Comparison of ENCODE assay signal across 1 cellular context in the genomic region with DNA sequence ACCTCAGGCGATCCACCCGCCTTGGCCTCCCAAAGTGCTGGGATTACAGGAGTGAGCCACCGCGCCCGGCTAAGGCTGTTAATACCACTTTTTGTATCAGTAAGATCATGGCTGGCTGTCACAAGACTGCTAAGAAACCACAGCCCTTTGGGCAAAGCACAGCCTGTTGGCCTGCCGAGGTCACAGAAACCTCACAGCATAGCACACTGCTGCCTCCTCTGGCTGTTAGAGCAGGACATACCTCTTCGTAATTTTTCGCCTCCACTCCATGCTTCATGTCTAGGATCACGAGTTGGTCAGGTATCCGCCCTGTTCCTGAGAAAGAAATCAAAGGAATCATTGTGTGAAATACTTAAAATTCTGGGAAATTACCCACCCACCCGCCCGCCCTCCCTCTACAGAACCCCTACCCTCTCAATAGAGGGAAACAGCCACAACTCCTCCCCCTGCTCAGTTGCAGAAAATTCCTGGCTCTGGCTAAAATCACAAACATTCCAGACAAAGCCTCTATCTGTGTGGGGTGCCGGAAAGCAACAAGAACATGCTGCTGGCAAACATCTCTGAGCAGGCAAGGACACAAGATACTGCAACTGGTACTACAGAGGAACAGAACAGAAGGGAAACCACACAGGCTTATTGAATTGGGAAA.
TF ChIP-seq lines count a peak whose summit lies in the region.

No MANE protein-coding gene starts in this region.

TF ChIP-seq in HepG2, 621 proteins besides CTCF, POLR2A, EP300 and RAD21 (continued from another document and continues in another):
- TF ChIP-seq, protein P1, sequence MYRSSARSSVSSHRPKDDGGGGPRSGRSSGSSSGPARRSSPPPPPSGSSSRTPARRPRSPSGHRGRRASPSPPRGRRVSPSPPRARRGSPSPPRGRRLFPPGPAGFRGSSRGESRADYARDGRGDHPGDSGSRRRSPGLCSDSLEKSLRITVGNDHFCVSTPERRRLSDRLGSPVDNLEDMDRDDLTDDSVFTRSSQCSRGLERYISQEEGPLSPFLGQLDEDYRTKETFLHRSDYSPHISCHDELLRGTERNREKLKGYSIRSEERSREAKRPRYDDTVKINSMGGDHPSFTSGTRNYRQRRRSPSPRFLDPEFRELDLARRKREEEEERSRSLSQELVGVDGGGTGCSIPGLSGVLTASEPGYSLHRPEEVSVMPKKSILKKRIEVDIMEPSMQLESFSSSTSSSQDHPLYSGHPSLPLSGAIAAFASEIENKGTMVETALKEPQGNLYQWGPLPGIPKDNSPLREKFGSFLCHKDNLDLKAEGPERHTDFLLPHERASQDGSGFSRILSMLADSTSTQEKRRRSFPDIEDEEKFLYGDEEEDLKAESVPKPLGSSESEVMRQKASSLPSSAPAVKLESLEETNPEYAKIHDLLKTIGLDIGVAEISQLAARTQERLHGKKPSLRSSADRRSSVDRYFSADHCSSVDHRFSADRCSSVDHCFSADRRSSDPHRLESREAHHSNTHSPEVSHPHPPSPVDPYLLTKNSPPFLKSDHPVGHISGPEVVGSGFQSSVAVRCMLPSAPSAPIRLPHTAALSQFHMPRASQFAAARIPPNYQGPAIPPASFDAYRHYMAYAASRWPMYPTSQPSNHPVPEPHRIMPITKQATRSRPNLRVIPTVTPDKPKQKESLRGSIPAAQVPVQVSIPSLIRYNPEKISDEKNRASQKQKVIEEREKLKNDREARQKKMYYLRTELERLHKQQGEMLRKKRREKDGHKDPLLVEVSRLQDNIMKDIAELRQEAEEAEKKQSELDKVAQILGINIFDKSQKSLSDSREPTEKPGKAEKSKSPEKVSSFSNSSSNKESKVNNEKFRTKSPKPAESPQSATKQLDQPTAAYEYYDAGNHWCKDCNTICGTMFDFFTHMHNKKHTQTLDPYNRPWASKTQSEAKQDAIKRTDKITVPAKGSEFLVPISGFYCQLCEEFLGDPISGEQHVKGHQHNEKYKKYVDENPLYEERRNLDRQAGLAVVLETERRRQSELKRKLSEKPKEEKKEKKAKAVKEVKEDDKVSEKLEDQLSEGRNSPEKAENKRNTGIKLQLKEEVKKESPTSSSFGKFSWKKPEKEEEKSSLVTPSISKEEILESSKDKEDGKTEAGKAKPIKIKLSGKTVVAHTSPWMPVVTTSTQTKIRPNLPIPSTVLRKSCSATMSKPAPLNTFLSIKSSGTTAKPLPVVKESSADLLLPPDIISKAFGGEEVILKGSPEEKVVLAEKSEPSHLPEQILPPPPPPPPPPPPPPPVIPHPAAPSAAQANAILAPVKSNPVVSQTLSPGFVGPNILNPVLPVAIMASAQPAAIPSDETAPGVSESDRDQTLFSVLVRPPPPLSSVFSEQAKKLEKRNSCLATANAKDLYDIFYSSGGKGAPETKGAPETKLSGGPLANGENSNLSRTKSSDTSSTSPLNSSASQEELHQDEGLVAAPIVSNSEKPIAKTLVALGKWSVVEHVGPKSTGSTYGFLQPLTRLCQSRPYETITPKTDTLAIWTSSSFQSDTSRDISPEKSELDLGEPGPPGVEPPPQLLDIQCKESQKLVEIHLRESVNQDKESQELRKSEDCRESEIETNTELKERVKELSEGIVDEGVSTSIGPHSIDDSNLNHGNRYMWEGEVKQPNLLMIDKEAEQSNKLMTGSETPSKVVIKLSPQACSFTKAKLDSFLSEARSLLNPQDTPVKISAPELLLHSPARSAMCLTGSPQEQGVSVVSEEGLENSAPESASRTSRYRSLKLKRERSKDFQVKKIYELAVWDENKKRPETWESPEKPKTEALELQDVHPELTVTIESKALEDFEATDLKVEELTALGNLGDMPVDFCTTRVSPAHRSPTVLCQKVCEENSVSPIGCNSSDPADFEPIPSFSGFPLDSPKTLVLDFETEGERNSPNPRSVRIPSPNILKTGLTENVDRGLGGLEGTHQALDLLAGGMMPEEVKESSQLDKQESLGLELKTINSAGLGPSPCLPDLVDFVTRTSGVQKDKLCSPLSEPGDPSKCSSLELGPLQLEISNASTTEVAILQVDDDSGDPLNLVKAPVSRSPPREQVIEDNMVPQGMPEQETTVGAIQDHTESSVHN (CRISPR knock-in tag; IDR thresholded peaks at IDR 0.05), result 0 out of 2 replicates have a peak, but pooled peaks have one; percentile 30
- TF ChIP-seq KDM3A (CRISPR knock-in tag; IDR thresholded peaks at IDR 0.05; ENCODE audit: low read depth) (no peak), HOXA9 (CRISPR knock-in tag; IDR thresholded peaks at IDR 0.05; ENCODE audit: borderline replicate concordance) (no peak), MAFK (conservative IDR thresholded peaks at IDR 0.05 in 1 of 2, IDR thresholded peaks at IDR 0.05 in 1 of 2; ENCODE audit: low read length in 2 of 2) (no peak), RXRA (CRISPR knock-in tag; IDR thresholded peaks at IDR 0.05) (peak; percentile 53; the same call in 1 of the 2 replicates), ZNF878 (CRISPR knock-in tag; IDR thresholded peaks at IDR 0.05) (no peak), ARHGAP35 (CRISPR knock-in tag; IDR thresholded peaks at IDR 0.05; ENCODE audit: borderline replicate concordance) (no peak), HNRNPH1 (optimal IDR thresholded peaks at IDR 0.05; ENCODE audit: low read depth, low read length) (no peak), ZNF792 (CRISPR knock-in tag; IDR thresholded peaks at IDR 0.05) (peak; percentile 98), RFXANK (CRISPR knock-in tag; IDR thresholded peaks at IDR 0.05) (no peak), ZBTB21 (CRISPR knock-in tag; IDR thresholded peaks at IDR 0.05) (peak; percentile 35; the same call in 1 of the 2 replicates), KLF12 (CRISPR knock-in tag; IDR thresholded peaks at IDR 0.05; ENCODE audit: borderline replicate concordance) (no peak), ZNF777 (CRISPR knock-in tag; IDR thresholded peaks at IDR 0.05) (no peak), NR2C2 (CRISPR knock-in tag; IDR thresholded peaks at IDR 0.05; ENCODE audit: borderline replicate concordance) (no peak), SP5 (CRISPR knock-in tag; IDR thresholded peaks at IDR 0.05; ENCODE audit: borderline replicate concordance, low read depth) (peak; percentile 71; the same call in 1 of the 2 replicates), SOX13 (IDR thresholded peaks at IDR 0.05) (no peak), SOX13 (CRISPR knock-in tag; conservative IDR thresholded peaks at IDR 0.05 in 1 of 2, IDR thresholded peaks at IDR 0.05 in 1 of 2) (peak in 1 of 2 experiments; percentile 66; a peak in 2 of 4 replicates), ZNF331 (CRISPR knock-in tag; IDR thresholded peaks at IDR 0.05) (peak; percentile 84; the same call in 1 of the 2 replicates), HIVEP1 (CRISPR knock-in tag; IDR thresholded peaks at IDR 0.05) (no peak), MXI1 (IDR thresholded peaks at IDR 0.05; ENCODE audit: borderline replicate concordance, low read depth, low read length) (peak; percentile 18; the same call in 1 of the 3 replicates), ZNF549 (CRISPR knock-in tag; IDR thresholded peaks at IDR 0.05) (no peak), HNF4A (CRISPR knock-in tag; IDR thresholded peaks at IDR 0.05) (no peak), ZNF761 (CRISPR knock-in tag; conservative IDR thresholded peaks at IDR 0.05) (no peak), KLF16 (CRISPR knock-in tag; IDR thresholded peaks at IDR 0.05) (no peak), POLR2G (IDR thresholded peaks at IDR 0.05; ENCODE audit: low read depth, low read length) (peak; percentile 54), KMT2B (CRISPR knock-in tag; IDR thresholded peaks at IDR 0.05) (0 out of 2 replicates have a peak, but pooled peaks have one; percentile 23), SOX5 (CRISPR knock-in tag; IDR thresholded peaks at IDR 0.05; ENCODE audit: borderline replicate concordance) (peak; percentile 59; the same call in 1 of the 2 replicates), ETV5 (CRISPR knock-in tag; IDR thresholded peaks at IDR 0.05; ENCODE audit: borderline replicate concordance) (peak; percentile 10; the same call in 1 of the 2 replicates)
- TF ChIP-seq, protein P2, sequence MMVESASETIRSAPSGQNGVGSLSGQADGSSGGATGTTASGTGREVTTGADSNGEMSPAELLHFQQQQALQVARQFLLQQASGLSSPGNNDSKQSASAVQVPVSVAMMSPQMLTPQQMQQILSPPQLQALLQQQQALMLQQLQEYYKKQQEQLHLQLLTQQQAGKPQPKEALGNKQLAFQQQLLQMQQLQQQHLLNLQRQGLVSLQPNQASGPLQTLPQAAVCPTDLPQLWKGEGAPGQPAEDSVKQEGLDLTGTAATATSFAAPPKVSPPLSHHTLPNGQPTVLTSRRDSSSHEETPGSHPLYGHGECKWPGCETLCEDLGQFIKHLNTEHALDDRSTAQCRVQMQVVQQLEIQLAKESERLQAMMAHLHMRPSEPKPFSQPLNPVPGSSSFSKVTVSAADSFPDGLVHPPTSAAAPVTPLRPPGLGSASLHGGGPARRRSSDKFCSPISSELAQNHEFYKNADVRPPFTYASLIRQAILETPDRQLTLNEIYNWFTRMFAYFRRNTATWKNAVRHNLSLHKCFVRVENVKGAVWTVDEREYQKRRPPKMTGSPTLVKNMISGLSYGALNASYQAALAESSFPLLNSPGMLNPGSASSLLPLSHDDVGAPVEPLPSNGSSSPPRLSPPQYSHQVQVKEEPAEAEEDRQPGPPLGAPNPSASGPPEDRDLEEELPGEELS (CRISPR knock-in tag; IDR thresholded peaks at IDR 0.05), result peak; percentile 59; the same call in 1 of the 2 replicates
- TF ChIP-seq, protein P3, sequence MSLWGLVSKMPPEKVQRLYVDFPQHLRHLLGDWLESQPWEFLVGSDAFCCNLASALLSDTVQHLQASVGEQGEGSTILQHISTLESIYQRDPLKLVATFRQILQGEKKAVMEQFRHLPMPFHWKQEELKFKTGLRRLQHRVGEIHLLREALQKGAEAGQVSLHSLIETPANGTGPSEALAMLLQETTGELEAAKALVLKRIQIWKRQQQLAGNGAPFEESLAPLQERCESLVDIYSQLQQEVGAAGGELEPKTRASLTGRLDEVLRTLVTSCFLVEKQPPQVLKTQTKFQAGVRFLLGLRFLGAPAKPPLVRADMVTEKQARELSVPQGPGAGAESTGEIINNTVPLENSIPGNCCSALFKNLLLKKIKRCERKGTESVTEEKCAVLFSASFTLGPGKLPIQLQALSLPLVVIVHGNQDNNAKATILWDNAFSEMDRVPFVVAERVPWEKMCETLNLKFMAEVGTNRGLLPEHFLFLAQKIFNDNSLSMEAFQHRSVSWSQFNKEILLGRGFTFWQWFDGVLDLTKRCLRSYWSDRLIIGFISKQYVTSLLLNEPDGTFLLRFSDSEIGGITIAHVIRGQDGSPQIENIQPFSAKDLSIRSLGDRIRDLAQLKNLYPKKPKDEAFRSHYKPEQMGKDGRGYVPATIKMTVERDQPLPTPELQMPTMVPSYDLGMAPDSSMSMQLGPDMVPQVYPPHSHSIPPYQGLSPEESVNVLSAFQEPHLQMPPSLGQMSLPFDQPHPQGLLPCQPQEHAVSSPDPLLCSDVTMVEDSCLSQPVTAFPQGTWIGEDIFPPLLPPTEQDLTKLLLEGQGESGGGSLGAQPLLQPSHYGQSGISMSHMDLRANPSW (CRISPR knock-in tag; IDR thresholded peaks at IDR 0.05; ENCODE audit: borderline replicate concordance), result no peak
- TF ChIP-seq, protein P4, sequence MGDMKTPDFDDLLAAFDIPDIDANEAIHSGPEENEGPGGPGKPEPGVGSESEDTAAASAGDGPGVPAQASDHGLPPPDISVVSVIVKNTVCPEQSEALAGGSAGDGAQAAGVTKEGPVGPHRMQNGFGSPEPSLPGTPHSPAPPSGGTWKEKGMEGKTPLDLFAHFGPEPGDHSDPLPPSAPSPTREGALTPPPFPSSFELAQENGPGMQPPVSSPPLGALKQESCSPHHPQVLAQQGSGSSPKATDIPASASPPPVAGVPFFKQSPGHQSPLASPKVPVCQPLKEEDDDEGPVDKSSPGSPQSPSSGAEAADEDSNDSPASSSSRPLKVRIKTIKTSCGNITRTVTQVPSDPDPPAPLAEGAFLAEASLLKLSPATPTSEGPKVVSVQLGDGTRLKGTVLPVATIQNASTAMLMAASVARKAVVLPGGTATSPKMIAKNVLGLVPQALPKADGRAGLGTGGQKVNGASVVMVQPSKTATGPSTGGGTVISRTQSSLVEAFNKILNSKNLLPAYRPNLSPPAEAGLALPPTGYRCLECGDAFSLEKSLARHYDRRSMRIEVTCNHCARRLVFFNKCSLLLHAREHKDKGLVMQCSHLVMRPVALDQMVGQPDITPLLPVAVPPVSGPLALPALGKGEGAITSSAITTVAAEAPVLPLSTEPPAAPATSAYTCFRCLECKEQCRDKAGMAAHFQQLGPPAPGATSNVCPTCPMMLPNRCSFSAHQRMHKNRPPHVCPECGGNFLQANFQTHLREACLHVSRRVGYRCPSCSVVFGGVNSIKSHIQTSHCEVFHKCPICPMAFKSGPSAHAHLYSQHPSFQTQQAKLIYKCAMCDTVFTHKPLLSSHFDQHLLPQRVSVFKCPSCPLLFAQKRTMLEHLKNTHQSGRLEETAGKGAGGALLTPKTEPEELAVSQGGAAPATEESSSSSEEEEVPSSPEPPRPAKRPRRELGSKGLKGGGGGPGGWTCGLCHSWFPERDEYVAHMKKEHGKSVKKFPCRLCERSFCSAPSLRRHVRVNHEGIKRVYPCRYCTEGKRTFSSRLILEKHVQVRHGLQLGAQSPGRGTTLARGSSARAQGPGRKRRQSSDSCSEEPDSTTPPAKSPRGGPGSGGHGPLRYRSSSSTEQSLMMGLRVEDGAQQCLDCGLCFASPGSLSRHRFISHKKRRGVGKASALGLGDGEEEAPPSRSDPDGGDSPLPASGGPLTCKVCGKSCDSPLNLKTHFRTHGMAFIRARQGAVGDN (CRISPR knock-in tag; IDR thresholded peaks at IDR 0.05), result peak; percentile 61
- TF ChIP-seq, protein P5, sequence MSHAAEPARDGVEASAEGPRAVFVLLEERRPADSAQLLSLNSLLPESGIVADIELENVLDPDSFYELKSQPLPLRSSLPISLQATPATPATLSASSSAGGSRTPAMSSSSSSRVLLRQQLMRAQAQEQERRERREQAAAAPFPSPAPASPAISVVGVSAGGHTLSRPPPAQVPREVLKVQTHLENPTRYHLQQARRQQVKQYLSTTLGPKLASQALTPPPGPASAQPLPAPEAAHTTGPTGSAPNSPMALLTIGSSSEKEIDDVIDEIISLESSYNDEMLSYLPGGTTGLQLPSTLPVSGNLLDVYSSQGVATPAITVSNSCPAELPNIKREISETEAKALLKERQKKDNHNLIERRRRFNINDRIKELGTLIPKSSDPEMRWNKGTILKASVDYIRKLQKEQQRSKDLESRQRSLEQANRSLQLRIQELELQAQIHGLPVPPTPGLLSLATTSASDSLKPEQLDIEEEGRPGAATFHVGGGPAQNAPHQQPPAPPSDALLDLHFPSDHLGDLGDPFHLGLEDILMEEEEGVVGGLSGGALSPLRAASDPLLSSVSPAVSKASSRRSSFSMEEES (CRISPR knock-in tag; IDR thresholded peaks at IDR 0.05), result peak; percentile 86
- TF ChIP-seq, protein P6, sequence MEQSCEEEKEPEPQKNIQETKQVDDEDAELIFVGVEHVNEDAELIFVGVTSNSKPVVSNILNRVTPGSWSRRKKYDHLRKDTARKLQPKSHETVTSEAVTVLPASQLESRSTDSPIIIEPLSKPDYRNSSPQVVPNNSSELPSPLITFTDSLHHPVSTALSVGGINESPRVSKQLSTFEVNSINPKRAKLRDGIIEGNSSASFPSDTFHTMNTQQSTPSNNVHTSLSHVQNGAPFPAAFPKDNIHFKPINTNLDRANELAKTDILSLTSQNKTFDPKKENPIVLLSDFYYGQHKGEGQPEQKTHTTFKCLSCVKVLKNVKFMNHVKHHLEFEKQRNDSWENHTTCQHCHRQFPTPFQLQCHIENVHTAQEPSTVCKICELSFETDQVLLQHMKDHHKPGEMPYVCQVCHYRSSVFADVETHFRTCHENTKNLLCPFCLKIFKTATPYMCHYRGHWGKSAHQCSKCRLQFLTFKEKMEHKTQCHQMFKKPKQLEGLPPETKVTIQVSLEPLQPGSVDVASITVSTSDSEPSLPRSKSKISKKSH (CRISPR knock-in tag; IDR thresholded peaks at IDR 0.05; ENCODE audit: borderline replicate concordance), result no peak
